ENCODE assay signal across 22 cellular contexts in the genomic region with DNA sequence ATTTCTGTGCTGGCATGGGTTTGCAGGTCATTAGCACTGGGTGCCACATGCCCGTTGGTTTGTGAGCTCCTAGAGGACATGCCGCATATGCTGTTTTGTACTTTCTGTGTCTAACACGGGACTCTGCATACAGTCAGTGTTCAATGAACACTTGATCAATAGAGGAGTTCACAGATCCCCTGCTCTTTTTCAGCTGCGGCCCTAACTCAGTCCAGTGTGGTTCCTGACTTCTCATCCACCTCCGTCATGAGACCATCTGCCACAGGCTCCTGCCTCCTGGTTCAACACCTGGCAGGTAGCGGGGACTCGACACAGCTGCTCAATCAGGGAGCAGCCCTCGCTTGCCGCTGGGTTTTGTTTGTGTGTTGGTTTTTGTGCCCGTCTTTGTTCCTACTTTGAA. TPM values are rescaled to one million over a fixed set of nuclear protein-coding genes. Genes with fewer than 3 reads are reported as not detected.
"Had no signal": no experiment of that assay in that cellular context is flagged by ENCODE, and none has a peak within 500 bp of the region (broad histone marks: within the 10 kb centered on the region; RNA-seq: fewer than 3 reads in every experiment).

No MANE protein-coding gene starts in this region.

- H3K4me3 ChIP-seq: esophagus squamous epithelium, left lung, transverse colon, vagina had no signal

- H3K9me3 ChIP-seq: esophagus squamous epithelium, left lung, transverse colon, vagina had no signal

- H3K27me3 ChIP-seq: transverse colon, vagina had no signal

- H3K27ac ChIP-seq: esophagus squamous epithelium, left lung, parathyroid adenoma, transverse colon, vagina had no signal

- H3K36me3 Mint-ChIP-seq: activated naive CD8-positive, alpha-beta T cell treated with anti-CD3 and anti-CD28 coated beads, Interleukin-2, amount 10 ng/mL, durations not matched to agents 7 days and 5 days had no signal

- H3K27ac Mint-ChIP-seq: activated naive CD8-positive, alpha-beta T cell treated with anti-CD3 and anti-CD28 coated beads, Interleukin-2, amount 10 ng/mL, durations not matched to agents 7 days and 5 days; activated T-helper 1 cell treated with anti-CD3 and anti-CD28 coated beads, Interleukin-12 subunit alpha, Interleukin-12 subunit beta, Interleukin-2, Interleukin-4 antibody, amounts not matched to agents 30 ng/mL and 10 ng/mL and 1 ng/mL, durations not matched to agents 14 hours and 24 hours and 36 hours had no signal

- DNase-seq: activated CD4-positive, CD25-positive, alpha-beta regulatory T cell treated with anti-CD3 and anti-CD28 coated beads, Interleukin-2, amount 50 U/mL, for 72 hours; activated naive CD8-positive, alpha-beta T cell treated with anti-CD3 and anti-CD28 coated beads, Interleukin-2, amount 10 ng/mL, durations not matched to agents 7 days and 5 days; effector CD8-positive, alpha-beta T cell; esophagus squamous epithelium; hippocampal formation; left lung; mammary epithelial cell; retina; stimulated activated CD4-positive, alpha-beta T cell treated with anti-CD3 and anti-CD28 coated beads, Interleukin-4, amount 100 ng/mL, for 4 hours; stimulated activated CD8-positive, alpha-beta memory T cell treated with anti-CD3 and anti-CD28 coated beads, Interleukin-4, amount 100 ng/mL, for 48 hours; stimulated activated naive CD4-positive, alpha-beta T cell treated with Interleukin-2 at 50 U/mL for 16 hours; substantia nigra; transverse colon had no signal

- H3K4me1 ChIP-seq: left lung, parathyroid adenoma, transverse colon had no signal

- H3K4me3 Mint-ChIP-seq: activated naive CD8-positive, alpha-beta T cell treated with anti-CD3 and anti-CD28 coated beads, Interleukin-2, amount 10 ng/mL, durations not matched to agents 7 days and 5 days; activated T-helper 1 cell treated with anti-CD3 and anti-CD28 coated beads, Interleukin-12 subunit alpha, Interleukin-12 subunit beta, Interleukin-2, Interleukin-4 antibody, amounts not matched to agents 30 ng/mL and 10 ng/mL and 1 ng/mL, durations not matched to agents 14 hours and 24 hours and 36 hours had no signal

- H3K9me3 Mint-ChIP-seq: activated naive CD8-positive, alpha-beta T cell treated with anti-CD3 and anti-CD28 coated beads, Interleukin-2, amount 10 ng/mL, durations not matched to agents 7 days and 5 days; activated T-helper 1 cell treated with anti-CD3 and anti-CD28 coated beads, Interleukin-12 subunit alpha, Interleukin-12 subunit beta, Interleukin-2, Interleukin-4 antibody, amounts not matched to agents 30 ng/mL and 10 ng/mL and 1 ng/mL, durations not matched to agents 14 hours and 24 hours and 36 hours had no signal

- ATAC-seq: left lung had no signal

- H3K4me1 Mint-ChIP-seq: activated naive CD8-positive, alpha-beta T cell treated with anti-CD3 and anti-CD28 coated beads, Interleukin-2, amount 10 ng/mL, durations not matched to agents 7 days and 5 days had no signal

- H3K36me3 ChIP-seq: esophagus squamous epithelium, left lung, transverse colon, vagina had no signal

RNA-seq across cellular contexts. Expression of a gene that starts 13.8 kb away (rescaled TPM):
- total RNA-seq: activated CD8-positive, alpha-beta memory T cell treated with anti-CD3 and anti-CD28 coated beads for 36 hours; activated naive CD8-positive, alpha-beta T cell treated with anti-CD3 and anti-CD28 coated beads, Interleukin-2, amount 10 ng/mL, durations not matched to agents 7 days and 5 days; endothelial cell of umbilical vein; fibroblast of villous mesenchyme; glomerular endothelial cell had no signal
- polyA plus RNA-seq: endothelial cell of umbilical vein, mammary epithelial cell had no signal

RNA-seq across cellular contexts. Expression of a gene that starts 49.4 kb away (rescaled TPM):
- total RNA-seq: activated CD8-positive, alpha-beta memory T cell treated with anti-CD3 and anti-CD28 coated beads for 36 hours; activated naive CD8-positive, alpha-beta T cell treated with anti-CD3 and anti-CD28 coated beads, Interleukin-2, amount 10 ng/mL, durations not matched to agents 7 days and 5 days; activated T-helper 1 cell treated with anti-CD3 and anti-CD28 coated beads, Interleukin-12 subunit alpha, Interleukin-12 subunit beta, Interleukin-2, Interleukin-4 antibody, amounts not matched to agents 30 ng/mL and 10 ng/mL and 1 ng/mL, durations not matched to agents 14 hours and 24 hours and 36 hours; endothelial cell of umbilical vein; esophagus squamous epithelium; fibroblast of villous mesenchyme; glomerular endothelial cell; left lung; mammary epithelial cell; skeletal muscle tissue; transverse colon; vagina had no signal
- polyA plus RNA-seq: endothelial cell of umbilical vein, keratinocyte, mammary epithelial cell had no signal
